Comparison of ENCODE assay signal across 19 cellular contexts in the genomic region with DNA sequence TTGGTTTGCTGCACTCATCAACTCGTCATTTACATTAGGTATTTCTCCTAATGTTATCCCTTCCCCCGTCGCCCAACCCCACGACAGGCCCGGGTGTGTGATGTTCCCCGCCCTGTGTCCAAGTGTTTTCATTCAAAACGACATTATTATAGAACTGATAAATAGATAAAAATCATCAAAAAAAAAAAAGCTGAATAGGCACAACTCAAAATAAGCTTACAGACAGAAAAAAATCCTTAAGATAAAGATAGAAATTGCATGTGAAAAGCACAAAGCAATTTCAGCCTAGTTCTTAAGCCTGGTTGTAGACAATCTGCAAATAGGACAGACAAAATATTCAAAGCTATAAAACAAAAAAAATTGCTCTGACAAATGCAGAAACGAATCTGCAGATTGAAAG.
A peak's percentile ranks its signal among the peaks of the same experiment; 100 is the strongest.
DNase-seq lines count a peak whose midpoint lies in the region; ATAC-seq and TF ChIP-seq lines count a peak whose summit lies in the region.
"Had no signal": no experiment of that assay in that cellular context is flagged by ENCODE, and none has a peak within 500 bp of the region (broad histone marks: within the 10 kb centered on the region; RNA-seq: fewer than 3 reads in every experiment).

No MANE protein-coding gene starts in this region.

- in situ Hi-C loops in gastrocnemius medialis (cut with MboI; ENCODE audit: low sequenced_read_pairs in 4 of 4): no loop called here

- H2AFZ ChIP-seq in osteoblast (ENCODE audit: low read length): no peak overlapping the region
- H2AFZ ChIP-seq: PC-9 had no signal

- no peak overlapping the region for H3K4me3 Mint-ChIP-seq in CD14-positive monocyte
- H3K4me3 Mint-ChIP-seq in WTC11: no peak overlapping the region

- TF ChIP-seq POLR2A in gastrocnemius medialis (IDR thresholded peaks at IDR 0.05): no peak

- no peaks in the 10 kb centered on the region for H4K20me1 ChIP-seq in osteoblast (ENCODE audit: insufficient read depth, low read length)

- H3K4me3 ChIP-seq in SJSA1: no peak overlapping the region
- H3K4me3 ChIP-seq in osteoblast (ENCODE audit: insufficient read depth, low read length): peak overlapping the region; percentile 41
- no peak overlapping the region for H3K4me3 ChIP-seq in gastrocnemius medialis
- no peak overlapping the region for H3K4me3 ChIP-seq in SJCRH30
- H3K4me3 ChIP-seq: A549, MG63, PC-9 had no signal

- H3K9me3 Mint-ChIP-seq in CD14-positive monocyte (peaks cover 0 to 4% (median 1%) of the 10 kb centered on the region in 7 donors), WTC11 (peaks cover 3% of the 10 kb centered on the region)

- peak overlapping the region; percentile 16; the same call in 1 of the 2 replicates for H3K27ac ChIP-seq in SJSA1
- H3K27ac ChIP-seq in epithelial cell of prostate: peak overlapping the region; percentile 67
- H3K27ac ChIP-seq in osteoblast (ENCODE audit: low read depth, low read length): peak overlapping the region; percentile 81
- no peak overlapping the region for H3K27ac ChIP-seq in gastrocnemius medialis
- no peak overlapping the region for H3K27ac ChIP-seq in SJCRH30
- H3K27ac ChIP-seq: A549, HL-60, PC-9 had no signal

- H3K36me3 ChIP-seq in SJSA1 (no peaks in the 10 kb centered on the region), osteoblast (ENCODE audit: insufficient read depth, low read length) (no peaks in the 10 kb centered on the region), gastrocnemius medialis (no peaks in the 10 kb centered on the region), SJCRH30 (no peaks in the 10 kb centered on the region)
- H3K36me3 ChIP-seq: MG63 had no signal

- no peaks in the 10 kb centered on the region for H3K79me2 ChIP-seq in osteoblast (ENCODE audit: insufficient read depth, low read length)

- H3K36me3 Mint-ChIP-seq in CD14-positive monocyte: peaks cover 0 to 2% of the 10 kb centered on the region in 2 donors
- no peaks in the 10 kb centered on the region for H3K36me3 Mint-ChIP-seq in WTC11

- CTCF ChIA-PET in WTC11 (lab: Charles Lee): no interaction called here

- H3K4me1 Mint-ChIP-seq in CD14-positive monocyte (peaks cover 36% of the 10 kb centered on the region), WTC11 (no peaks in the 10 kb centered on the region)

- intact Hi-C loops in CD14-positive monocyte (cut with micrococcal nuclease) (no loop called here), gastrocnemius medialis (cut with DNase I; ENCODE audit: low total_unique reads) (no loop called here)

- H3K4me1 ChIP-seq in SJSA1 (replicated peaks) (peaks cover 13% of the 10 kb centered on the region), osteoblast (ENCODE audit: insufficient read depth, low read length) (peaks cover 25% of the 10 kb centered on the region), gastrocnemius medialis (no peaks in the 10 kb centered on the region), SJCRH30 (no peaks in the 10 kb centered on the region)
- H3K4me1 ChIP-seq: A549 had no signal

- ATAC-seq in gastrocnemius medialis: no peak
- ATAC-seq in WTC11: no peak
- ATAC-seq: A549 had no signal

- H3K27me3 Mint-ChIP-seq in CD14-positive monocyte (ENCODE audit: low read depth in 3 of 3): no peaks in the 10 kb centered on the region
- H3K27me3 Mint-ChIP-seq in WTC11 (ENCODE audit: low read depth): no peaks in the 10 kb centered on the region; the same call in 1 of the 2 replicates

- no peaks in the 10 kb centered on the region for H3K27me3 ChIP-seq in SJSA1 (replicated peaks)
- H3K27me3 ChIP-seq in osteoblast (ENCODE audit: insufficient read depth, low read length): no peaks in the 10 kb centered on the region
- no peaks in the 10 kb centered on the region for H3K27me3 ChIP-seq in gastrocnemius medialis
- no peaks in the 10 kb centered on the region for H3K27me3 ChIP-seq in SJCRH30
- H3K27me3 ChIP-seq: MG63 had no signal

- DNase-seq in CD14-positive monocyte (ENCODE audit: low spot score) (no peak), SJSA1 (ENCODE audit: low read depth in 1 of 2, low spot score in 2 of 2) (no peak), epithelial cell of prostate (ENCODE audit: low read depth, low spot score) (no peak), osteoblast (ENCODE audit: insufficient read length, low spot score, missing footprints) (no peak), gastrocnemius medialis (no peak), GF-D8 (lab: John Stamatoyannopoulos, UW) (no peak), WTC11 (ENCODE audit: low spot score) (no peak), SJCRH30 (no peak)
- DNase-seq: C1 segment of cervical spinal cord, H7, MG63, NCI-H1048, NCI-H1436 treated with DMSO at 0.1 percent for 48 hours, NCI-H2029, NCI-H345, NCI-H526, PC-9 had no signal

- H3K9me3 ChIP-seq in SJSA1 (replicated peaks): no peaks in the 10 kb centered on the region; the same call in 1 of the 2 replicates
- no peaks in the 10 kb centered on the region for H3K9me3 ChIP-seq in osteoblast (ENCODE audit: low read depth, low read length)
- H3K9me3 ChIP-seq in gastrocnemius medialis: no peaks in the 10 kb centered on the region
- no peaks in the 10 kb centered on the region for H3K9me3 ChIP-seq in SJCRH30 (replicated peaks)
- H3K9me3 ChIP-seq: A549 had no signal

- no peak for TF ChIP-seq CTCF in CD14-positive monocyte (IDR thresholded peaks at IDR 0.05)
- TF ChIP-seq CTCF in osteoblast (IDR thresholded peaks at IDR 0.05; ENCODE audit: extremely low read depth, low read depth, low read length): no peak
- TF ChIP-seq CTCF in gastrocnemius medialis (IDR thresholded peaks at IDR 0.05 in 4 of 5, conservative IDR thresholded peaks at IDR 0.05 in 1 of 5): no peak
- TF ChIP-seq CTCF in WTC11 (IDR thresholded peaks at IDR 0.05): no peak

- POLR2A ChIA-PET in WTC11 (lab: Charles Lee): no interaction called here

- peak overlapping the region in 4 of 7 donors; percentile 43 to 87 (median 62) for H3K27ac Mint-ChIP-seq in CD14-positive monocyte
- H3K27ac Mint-ChIP-seq in WTC11: no peak overlapping the region

- H3K4me2 ChIP-seq in osteoblast (ENCODE audit: insufficient read depth, low read length): peak overlapping the region; percentile 66
- H3K4me2 ChIP-seq: A549, PC-9 had no signal

TF ChIP-seq in WTC11, 78 proteins besides CTCF, POLR2A, EP300 and RAD21 (continues in another document):
- TF ChIP-seq ZBTB43 (CRISPR knock-in tag; IDR thresholded peaks at IDR 0.05) (no peak), MXD4 (CRISPR knock-in tag; IDR thresholded peaks at IDR 0.05; ENCODE audit: borderline replicate concordance) (no peak), RORB (CRISPR knock-in tag; IDR thresholded peaks at IDR 0.05) (no peak), SMAD3 (CRISPR knock-in tag; IDR thresholded peaks at IDR 0.05; ENCODE audit: borderline replicate concordance) (no peak)
- TF ChIP-seq, protein P1, sequence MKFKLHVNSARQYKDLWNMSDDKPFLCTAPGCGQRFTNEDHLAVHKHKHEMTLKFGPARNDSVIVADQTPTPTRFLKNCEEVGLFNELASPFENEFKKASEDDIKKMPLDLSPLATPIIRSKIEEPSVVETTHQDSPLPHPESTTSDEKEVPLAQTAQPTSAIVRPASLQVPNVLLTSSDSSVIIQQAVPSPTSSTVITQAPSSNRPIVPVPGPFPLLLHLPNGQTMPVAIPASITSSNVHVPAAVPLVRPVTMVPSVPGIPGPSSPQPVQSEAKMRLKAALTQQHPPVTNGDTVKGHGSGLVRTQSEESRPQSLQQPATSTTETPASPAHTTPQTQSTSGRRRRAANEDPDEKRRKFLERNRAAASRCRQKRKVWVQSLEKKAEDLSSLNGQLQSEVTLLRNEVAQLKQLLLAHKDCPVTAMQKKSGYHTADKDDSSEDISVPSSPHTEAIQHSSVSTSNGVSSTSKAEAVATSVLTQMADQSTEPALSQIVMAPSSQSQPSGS (CRISPR knock-in tag; IDR thresholded peaks at IDR 0.05; ENCODE audit: borderline replicate concordance, low read depth): no peak
- TF ChIP-seq, protein P2, sequence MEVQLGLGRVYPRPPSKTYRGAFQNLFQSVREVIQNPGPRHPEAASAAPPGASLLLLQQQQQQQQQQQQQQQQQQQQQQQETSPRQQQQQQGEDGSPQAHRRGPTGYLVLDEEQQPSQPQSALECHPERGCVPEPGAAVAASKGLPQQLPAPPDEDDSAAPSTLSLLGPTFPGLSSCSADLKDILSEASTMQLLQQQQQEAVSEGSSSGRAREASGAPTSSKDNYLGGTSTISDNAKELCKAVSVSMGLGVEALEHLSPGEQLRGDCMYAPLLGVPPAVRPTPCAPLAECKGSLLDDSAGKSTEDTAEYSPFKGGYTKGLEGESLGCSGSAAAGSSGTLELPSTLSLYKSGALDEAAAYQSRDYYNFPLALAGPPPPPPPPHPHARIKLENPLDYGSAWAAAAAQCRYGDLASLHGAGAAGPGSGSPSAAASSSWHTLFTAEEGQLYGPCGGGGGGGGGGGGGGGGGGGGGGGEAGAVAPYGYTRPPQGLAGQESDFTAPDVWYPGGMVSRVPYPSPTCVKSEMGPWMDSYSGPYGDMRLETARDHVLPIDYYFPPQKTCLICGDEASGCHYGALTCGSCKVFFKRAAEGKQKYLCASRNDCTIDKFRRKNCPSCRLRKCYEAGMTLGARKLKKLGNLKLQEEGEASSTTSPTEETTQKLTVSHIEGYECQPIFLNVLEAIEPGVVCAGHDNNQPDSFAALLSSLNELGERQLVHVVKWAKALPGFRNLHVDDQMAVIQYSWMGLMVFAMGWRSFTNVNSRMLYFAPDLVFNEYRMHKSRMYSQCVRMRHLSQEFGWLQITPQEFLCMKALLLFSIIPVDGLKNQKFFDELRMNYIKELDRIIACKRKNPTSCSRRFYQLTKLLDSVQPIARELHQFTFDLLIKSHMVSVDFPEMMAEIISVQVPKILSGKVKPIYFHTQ (CRISPR knock-in tag; IDR thresholded peaks at IDR 0.05): no peak
- TF ChIP-seq, protein P3, sequence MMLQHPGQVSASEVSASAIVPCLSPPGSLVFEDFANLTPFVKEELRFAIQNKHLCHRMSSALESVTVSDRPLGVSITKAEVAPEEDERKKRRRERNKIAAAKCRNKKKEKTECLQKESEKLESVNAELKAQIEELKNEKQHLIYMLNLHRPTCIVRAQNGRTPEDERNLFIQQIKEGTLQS (CRISPR knock-in tag; conservative IDR thresholded peaks at IDR 0.05): no peak
- TF ChIP-seq, protein P4, sequence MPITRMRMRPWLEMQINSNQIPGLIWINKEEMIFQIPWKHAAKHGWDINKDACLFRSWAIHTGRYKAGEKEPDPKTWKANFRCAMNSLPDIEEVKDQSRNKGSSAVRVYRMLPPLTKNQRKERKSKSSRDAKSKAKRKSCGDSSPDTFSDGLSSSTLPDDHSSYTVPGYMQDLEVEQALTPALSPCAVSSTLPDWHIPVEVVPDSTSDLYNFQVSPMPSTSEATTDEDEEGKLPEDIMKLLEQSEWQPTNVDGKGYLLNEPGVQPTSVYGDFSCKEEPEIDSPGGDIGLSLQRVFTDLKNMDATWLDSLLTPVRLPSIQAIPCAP (CRISPR knock-in tag; IDR thresholded peaks at IDR 0.05): no peak

Comparison
In these comparisons a context has a peak if more than half of its experiments do, and no peak if none do; other contexts are left out.
1. H3K27ac ChIP-seq: peak in SJSA1 (single experiment), epithelial cell of prostate (single experiment) and osteoblast (single experiment); none in gastrocnemius medialis (0 of 4) and SJCRH30 (single experiment).